Comparison of ENCODE assay signal across 12 cellular contexts in genomic region chr6:16698163-16698533, GRCh38.
DNase-seq lines count a peak whose midpoint lies in the region; ATAC-seq, FAIRE-seq and TF ChIP-seq lines count a peak whose summit lies in the region.
"Had no signal": no experiment of that assay in that cellular context is flagged by ENCODE, and none has a peak within 500 bp of the region (broad histone marks: within the 10 kb centered on the region; RNA-seq: fewer than 3 reads in every experiment).

No MANE protein-coding gene starts in this region.

- TF ChIP-seq EP300 in A549 (IDR thresholded peaks at IDR 0.05), result no peak

- CTCF ChIA-PET in A549 (lab: Yijun Ruan, JAX), result interaction anchor here (1.3 to 1.6 kb wide), 3 partner anchors 28 to 184 kb away, joined by 3 to 7 read pairs (median 5); no protein-coding TSS in a partner anchor

- peaks cover 30% of the 10 kb centered on the region for H3K36me3 Mint-ChIP-seq in activated T-helper 1 cell treated with anti-CD3 and anti-CD28 coated beads, Interleukin-12 subunit alpha, Interleukin-12 subunit beta, Interleukin-2, Interleukin-4 antibody, amounts not matched to agents 30 ng/mL and 10 ng/mL and 1 ng/mL, durations not matched to agents 14 hours and 24 hours and 36 hours (ENCODE audit: low read depth)

- no peaks in the 10 kb centered on the region for H3K9me3 ChIP-seq in A549
- no peaks in the 10 kb centered on the region for H3K9me3 ChIP-seq in mucosa of descending colon
- H3K9me3 ChIP-seq in colonic mucosa, result no peaks in the 10 kb centered on the region

- H3K4me1 Mint-ChIP-seq in activated T-helper 1 cell treated with anti-CD3 and anti-CD28 coated beads, Interleukin-12 subunit alpha, Interleukin-12 subunit beta, Interleukin-2, Interleukin-4 antibody, amounts not matched to agents 30 ng/mL and 10 ng/mL and 1 ng/mL, durations not matched to agents 14 hours and 24 hours and 36 hours (ENCODE audit: low read depth), result peaks cover 79% of the 10 kb centered on the region

- no peak overlapping the region for H3K4me3 ChIP-seq in A549
- no peak overlapping the region for H3K4me3 ChIP-seq in mucosa of descending colon
- no peak overlapping the region for H3K4me3 ChIP-seq in colonic mucosa

- H3K4me1 ChIP-seq in A549, result peaks cover 33% of the 10 kb centered on the region
- H3K4me1 ChIP-seq in mucosa of descending colon (ENCODE audit: low read depth), result peaks cover 4% of the 10 kb centered on the region
- no peaks in the 10 kb centered on the region for H3K4me1 ChIP-seq in colonic mucosa

- no peak overlapping the region for H3K9ac ChIP-seq in colonic mucosa (ENCODE audit: low read depth in 2 of 2, low read length in 2 of 2)

- no peaks in the 10 kb centered on the region for H3K27me3 ChIP-seq in colonic mucosa
- H3K27me3 ChIP-seq: dorsolateral prefrontal cortex had no signal

- TF ChIP-seq RAD21 in A549 (conservative IDR thresholded peaks at IDR 0.05 in 1 of 2, IDR thresholded peaks at IDR 0.05 in 1 of 2), result no peak

- peak overlapping the region; percentile 80 for H3K4me3 Mint-ChIP-seq in activated T-helper 1 cell treated with anti-CD3 and anti-CD28 coated beads, Interleukin-12 subunit alpha, Interleukin-12 subunit beta, Interleukin-2, Interleukin-4 antibody, amounts not matched to agents 30 ng/mL and 10 ng/mL and 1 ng/mL, durations not matched to agents 14 hours and 24 hours and 36 hours
- H3K4me3 Mint-ChIP-seq: activated naive CD4-positive, alpha-beta T cell treated with anti-CD3 and anti-CD28 coated beads, Interleukin-2, amount 10 ng/mL, durations not matched to agents 7 days and 5 days had no signal

- intact Hi-C loops in activated T-helper 1 cell treated with anti-CD3 and anti-CD28 coated beads, Interleukin-12 subunit alpha, Interleukin-12 subunit beta, Interleukin-2, Interleukin-4 antibody, amounts not matched to agents 30 ng/mL and 10 ng/mL and 1 ng/mL, durations not matched to agents 14 hours and 24 hours and 36 hours (cut with micrococcal nuclease), result loop anchor here (10.0 kb wide), 2 partner anchors 257 to 923 kb away; no protein-coding TSS in a partner anchor
- intact Hi-C loops in mucosa of descending colon (cut with DNase I, micrococcal nuclease), result no loop called here
- intact Hi-C loops in colonic mucosa (cut with DNase I), result no loop called here
- intact Hi-C loops in left ventricle myocardium superior (cut with micrococcal nuclease), result no loop called here

- H3K36me3 ChIP-seq in mucosa of descending colon (ENCODE audit: low read depth) (no peaks in the 10 kb centered on the region), colonic mucosa (no peaks in the 10 kb centered on the region)

- H3K27ac ChIP-seq in A549 (peak overlapping the region; percentile 34 to 50; a peak in 4 of 6 replicates), colonic mucosa (no peak overlapping the region)

- DNase-seq in A549 (ENCODE audit: low read depth in 1 of 2, low spot score in 1 of 2) (no peak), Daoy (ENCODE audit: low read depth) (peak; percentile 32), mucosa of descending colon (no peak), nucleus accumbens (lab: John Stamatoyannopoulos, UW) (no peak), colonic mucosa (no peak), left ventricle myocardium superior (no peak)
- no peak for DNase-seq in activated T-helper 1 cell treated with anti-CD3 and anti-CD28 coated beads, Interleukin-12 subunit alpha, Interleukin-12 subunit beta, Interleukin-2, Interleukin-4 antibody, amounts not matched to agents 30 ng/mL and 10 ng/mL and 1 ng/mL, durations not matched to agents 14 hours and 24 hours and 36 hours (ENCODE audit: low spot score)
- DNase-seq: activated naive CD4-positive, alpha-beta T cell treated with anti-CD3 and anti-CD28 coated beads, Interleukin-2, amount 10 ng/mL, durations not matched to agents 7 days and 5 days; dorsolateral prefrontal cortex; OCI-M1 had no signal

- peak overlapping the region; percentile 98 for H3K27ac Mint-ChIP-seq in activated T-helper 1 cell treated with anti-CD3 and anti-CD28 coated beads, Interleukin-12 subunit alpha, Interleukin-12 subunit beta, Interleukin-2, Interleukin-4 antibody, amounts not matched to agents 30 ng/mL and 10 ng/mL and 1 ng/mL, durations not matched to agents 14 hours and 24 hours and 36 hours
- H3K27ac Mint-ChIP-seq: activated naive CD4-positive, alpha-beta T cell treated with anti-CD3 and anti-CD28 coated beads, Interleukin-2, amount 10 ng/mL, durations not matched to agents 7 days and 5 days had no signal

- ATAC-seq in A549 (peak in 1 of 2 experiments; percentile 50; a peak in 2 of 6 replicates), mucosa of descending colon (peak; percentile 56), GM18502 (IDR thresholded peaks at IDR 0.05; ENCODE audit: poor library complexity, unreplicated experiment) (no peak), left ventricle myocardium superior (no peak)

- no peaks in the 10 kb centered on the region for H3K27me3 Mint-ChIP-seq in activated T-helper 1 cell treated with anti-CD3 and anti-CD28 coated beads, Interleukin-12 subunit alpha, Interleukin-12 subunit beta, Interleukin-2, Interleukin-4 antibody, amounts not matched to agents 30 ng/mL and 10 ng/mL and 1 ng/mL, durations not matched to agents 14 hours and 24 hours and 36 hours (ENCODE audit: insufficient read depth)
- H3K27me3 Mint-ChIP-seq: activated naive CD4-positive, alpha-beta T cell treated with anti-CD3 and anti-CD28 coated beads, Interleukin-2, amount 10 ng/mL, durations not matched to agents 7 days and 5 days had no signal

- H3K9me3 Mint-ChIP-seq in activated T-helper 1 cell treated with anti-CD3 and anti-CD28 coated beads, Interleukin-12 subunit alpha, Interleukin-12 subunit beta, Interleukin-2, Interleukin-4 antibody, amounts not matched to agents 30 ng/mL and 10 ng/mL and 1 ng/mL, durations not matched to agents 14 hours and 24 hours and 36 hours, result peaks cover 5% of the 10 kb centered on the region
- H3K9me3 Mint-ChIP-seq: activated naive CD4-positive, alpha-beta T cell treated with anti-CD3 and anti-CD28 coated beads, Interleukin-2, amount 10 ng/mL, durations not matched to agents 7 days and 5 days had no signal

- POLR2A ChIA-PET in A549 (lab: Yijun Ruan, JAX), result interaction anchor here (1.8 kb wide), 1 partner anchor 63 kb away, joined by 6 read pairs; the partner anchor contains the start of gene ATXN1

- TF ChIP-seq CTCF in A549 (IDR thresholded peaks at IDR 0.05) (no peak), mucosa of descending colon (IDR thresholded peaks at IDR 0.05) (no peak), colonic mucosa (IDR thresholded peaks at IDR 0.05) (no peak)

- 18% methylated on average over 1 of the region's 1 CpG for WGBS in A549 (ENCODE audit: missing lambda C conversion rate)

- no peak for TF ChIP-seq POLR2A in A549 (IDR thresholded peaks at IDR 0.05; ENCODE audit: low read length)

- FAIRE-seq in A549 (lab: Jason Lieb, UNC), result no peak
- FAIRE-seq: TTC549 had no signal

- H3K4me2 ChIP-seq in A549, result peak overlapping the region; percentile 66

TF ChIP-seq in A549, 52 proteins besides CTCF, POLR2A, EP300 and RAD21:
- TF ChIP-seq BHLHE40 (IDR thresholded peaks at IDR 0.05; ENCODE audit: low read depth, low read length) (no peak), NR3C1 (IDR thresholded peaks at IDR 0.05) (no peak), GATA3 (IDR thresholded peaks at IDR 0.05; ENCODE audit: borderline replicate concordance) (no peak), CHD2 (IDR thresholded peaks at IDR 0.05; ENCODE audit: low read length, partially characterized antibody) (no peak), CBX8 (IDR thresholded peaks at IDR 0.05) (no peak), JUN (IDR thresholded peaks at IDR 0.05) (no peak)
- TF ChIP-seq, protein P1, sequence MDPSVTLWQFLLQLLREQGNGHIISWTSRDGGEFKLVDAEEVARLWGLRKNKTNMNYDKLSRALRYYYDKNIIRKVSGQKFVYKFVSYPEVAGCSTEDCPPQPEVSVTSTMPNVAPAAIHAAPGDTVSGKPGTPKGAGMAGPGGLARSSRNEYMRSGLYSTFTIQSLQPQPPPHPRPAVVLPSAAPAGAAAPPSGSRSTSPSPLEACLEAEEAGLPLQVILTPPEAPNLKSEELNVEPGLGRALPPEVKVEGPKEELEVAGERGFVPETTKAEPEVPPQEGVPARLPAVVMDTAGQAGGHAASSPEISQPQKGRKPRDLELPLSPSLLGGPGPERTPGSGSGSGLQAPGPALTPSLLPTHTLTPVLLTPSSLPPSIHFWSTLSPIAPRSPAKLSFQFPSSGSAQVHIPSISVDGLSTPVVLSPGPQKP (IDR thresholded peaks at IDR 0.05; ENCODE audit: low read depth, low read length), result no peak
